20 cellular contexts compared by ENCODE assay signal in the genomic region with DNA sequence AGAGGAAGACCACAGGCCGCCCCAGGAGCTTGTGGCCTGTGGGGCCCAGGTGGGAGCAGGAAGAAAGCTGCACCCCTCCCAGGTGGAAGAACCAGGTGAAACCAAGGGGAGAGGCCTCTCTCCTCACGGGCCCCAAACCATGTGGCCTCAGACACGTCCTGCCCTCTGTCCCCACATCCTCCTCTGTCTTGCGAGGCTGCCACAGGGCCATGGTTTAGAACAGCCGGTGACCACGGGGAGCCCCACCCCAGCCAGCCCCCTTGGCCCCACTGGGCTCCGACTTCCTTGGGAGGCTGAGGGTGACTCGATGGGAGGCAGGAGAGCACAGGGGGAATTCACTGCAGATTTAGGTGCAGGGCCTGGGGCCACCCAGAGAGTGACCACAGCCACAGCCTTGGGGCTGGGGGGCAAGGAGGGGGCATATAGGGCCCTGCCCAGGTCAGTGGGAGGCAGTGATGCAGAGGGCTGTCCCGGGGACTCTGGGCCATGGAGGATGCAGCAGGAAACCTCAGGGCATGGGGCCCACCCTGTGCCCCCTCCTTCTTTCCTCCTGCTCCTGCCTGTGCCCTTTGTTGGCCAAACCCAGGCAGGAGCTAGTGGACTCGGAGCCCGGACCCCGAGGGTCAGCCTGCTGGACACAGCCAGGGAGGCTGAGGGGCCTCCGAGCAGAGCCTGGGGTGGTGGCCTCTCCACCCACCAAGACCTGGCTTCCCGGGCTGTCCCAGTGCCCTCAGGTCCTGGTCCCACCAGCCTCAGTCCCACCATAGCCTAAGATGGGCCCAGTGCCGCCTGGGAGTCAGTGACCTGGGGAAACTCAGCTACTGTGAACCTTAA.
A peak's percentile ranks its signal among the peaks of the same experiment; 100 is the strongest.
DNase-seq lines count a peak whose midpoint lies in the region; TF ChIP-seq lines count a peak whose summit lies in the region.
"Had no signal": no experiment of that assay in that cellular context is flagged by ENCODE, and none has a peak within 500 bp of the region (broad histone marks: within the 10 kb centered on the region; RNA-seq: fewer than 3 reads in every experiment).

No MANE protein-coding gene starts in this region.

- DNase-seq in cardiac septum (ENCODE audit: low spot score) = peak; percentile 74
- DNase-seq in left ventricle myocardium inferior = no peak
- DNase-seq in GM13977 (ENCODE audit: low spot score) = no peak
- no peak for DNase-seq in KG1 (lab: John Stamatoyannopoulos, UW)
- no peak for DNase-seq in NCI-H2196 treated with DMSO at 0.1 percent for 48 hours (lab: John Stamatoyannopoulos, UW; ENCODE audit: unreplicated experiment)
- no peak for DNase-seq in RPMI8226
- DNase-seq: activated naive CD8-positive, alpha-beta T cell treated with anti-CD3 and anti-CD28 coated beads for 36 hours; BE2C; COR-L47; heart right ventricle; HFFc6; MG63; NCI-H1436 treated with DMSO at 0.1 percent for 48 hours; NCI-H524 treated with DMSO at 0.1 percent for 48 hours; SK-N-SH; stimulated activated CD4-positive, alpha-beta T cell treated with anti-CD3 and anti-CD28 coated beads, Interleukin-4, amount 100 ng/mL, for 4 hours had no signal

- peaks cover 29% of the 10 kb centered on the region for H3K4me1 Mint-ChIP-seq in nephron

- peaks cover 24% of the 10 kb centered on the region for H3K27me3 Mint-ChIP-seq in nephron (ENCODE audit: low read depth)

- H3K9me2 ChIP-seq in Loucy (replicated peaks; ENCODE audit: low read depth, low read length) = no peaks in the 10 kb centered on the region
- H3K9me2 ChIP-seq: SK-N-SH had no signal

- H3K4me1 ChIP-seq in left ventricle myocardium inferior (peaks cover 19% of the 10 kb centered on the region), Loucy (ENCODE audit: insufficient read depth, low read length, poor library complexity, severe bottlenecking) (peaks cover 64% of the 10 kb centered on the region)

- intact Hi-C loops in cardiac septum (cut with DNase I) = no loop called here
- intact Hi-C loops in left ventricle myocardium inferior (cut with micrococcal nuclease) = no loop called here

- H3K36me3 ChIP-seq in left ventricle myocardium inferior = no peaks in the 10 kb centered on the region
- no peaks in the 10 kb centered on the region for H3K36me3 ChIP-seq in Loucy (ENCODE audit: insufficient read depth, low read length)
- H3K36me3 ChIP-seq: BE2C, heart right ventricle, MG63, tibial artery had no signal

- peak overlapping the region; percentile 59 for H3K4me2 ChIP-seq in Loucy (ENCODE audit: low read depth, low read length, poor library complexity, severe bottlenecking)
- H3K4me2 ChIP-seq: SK-N-SH had no signal

- H3K9me3 ChIP-seq in left ventricle myocardium inferior (replicated peaks) = no peaks in the 10 kb centered on the region
- no peaks in the 10 kb centered on the region for H3K9me3 ChIP-seq in Loucy (ENCODE audit: insufficient read depth, low read depth, low read length)
- H3K9me3 ChIP-seq: BE2C, heart right ventricle, MG63, SK-N-SH, tibial artery had no signal

- H3K9ac ChIP-seq in Loucy (ENCODE audit: low read depth, low read length, poor library complexity, severe bottlenecking) = peak overlapping the region; percentile 89
- H3K9ac ChIP-seq: SK-N-SH had no signal

- no peak overlapping the region for H2AFZ ChIP-seq in Loucy (ENCODE audit: low read length)

- H3K9me3 Mint-ChIP-seq in nephron = no peaks in the 10 kb centered on the region
- H3K9me3 Mint-ChIP-seq: activated naive CD8-positive, alpha-beta T cell treated with anti-CD3 and anti-CD28 coated beads for 36 hours; stimulated activated naive CD8-positive, alpha-beta T cell treated with anti-CD3 and anti-CD28 coated beads, Interleukin-15, Interleukin-2, amounts not matched to agents 100 ng/mL and 50 ng/mL, for 24 hours had no signal

- H3K4me3 ChIP-seq in left ventricle myocardium inferior (no peak overlapping the region), Loucy (ENCODE audit: low read length, poor library complexity, severe bottlenecking) (peak overlapping the region; percentile 39)
- H3K4me3 ChIP-seq: heart right ventricle, MG63, tibial artery had no signal

- H3K27me3 ChIP-seq in left ventricle myocardium inferior (ENCODE audit: low read depth) (peaks cover 72% of the 10 kb centered on the region), Loucy (ENCODE audit: insufficient read depth, low read length, poor library complexity, severe bottlenecking) (no peaks in the 10 kb centered on the region)
- H3K27me3 ChIP-seq: BE2C, MG63 had no signal

- H4K20me1 ChIP-seq in Loucy (ENCODE audit: insufficient read depth, low read length, poor library complexity, severe bottlenecking) = no peaks in the 10 kb centered on the region

- in situ Hi-C loops in GM13977 (cut with MboI; ENCODE audit: low pct_unique_long_range_greater_than_20kb, low sequenced_read_pairs, unreplicated experiment) = no loop called here

- H3K27ac ChIP-seq in left ventricle myocardium inferior (replicated peaks) = no peak overlapping the region
- H3K27ac ChIP-seq: heart right ventricle, tibial artery had no signal

- peaks cover 43% of the 10 kb centered on the region; the same call in 1 of the 2 replicates for H3K79me2 ChIP-seq in Loucy (ENCODE audit: insufficient read depth, low read length)

- TF ChIP-seq CTCF in left ventricle myocardium inferior (IDR thresholded peaks at IDR 0.05; ENCODE audit: borderline replicate concordance) (no peak), Loucy (conservative IDR thresholded peaks at IDR 0.05; ENCODE audit: low read length) (no peak), nephron (IDR thresholded peaks at IDR 0.05; ENCODE audit: unreplicated experiment in 3 of 3) (no peak), GM13977 (IDR thresholded peaks at IDR 0.05; ENCODE audit: extremely low read depth, insufficient read depth, missing control alignments) (no peak)

- peaks cover 16% of the 10 kb centered on the region for H3F3A ChIP-seq in Loucy (ENCODE audit: low read depth)

- H3K4me3 Mint-ChIP-seq in nephron = no peak overlapping the region
- H3K4me3 Mint-ChIP-seq: activated naive CD8-positive, alpha-beta T cell treated with anti-CD3 and anti-CD28 coated beads for 36 hours; HFFc6; stimulated activated naive CD8-positive, alpha-beta T cell treated with anti-CD3 and anti-CD28 coated beads, Interleukin-15, Interleukin-2, amounts not matched to agents 100 ng/mL and 50 ng/mL, for 24 hours had no signal

- H3K36me3 Mint-ChIP-seq in nephron (ENCODE audit: low read depth) = no peaks in the 10 kb centered on the region
- H3K36me3 Mint-ChIP-seq: activated naive CD8-positive, alpha-beta T cell treated with anti-CD3 and anti-CD28 coated beads for 36 hours had no signal

- H3K27ac Mint-ChIP-seq in nephron = peak overlapping the region; percentile 92 to 95 (median 93)
- H3K27ac Mint-ChIP-seq: activated naive CD8-positive, alpha-beta T cell treated with anti-CD3 and anti-CD28 coated beads for 36 hours; HFFc6; stimulated activated naive CD8-positive, alpha-beta T cell treated with anti-CD3 and anti-CD28 coated beads, Interleukin-15, Interleukin-2, amounts not matched to agents 100 ng/mL and 50 ng/mL, for 24 hours had no signal
